8 cellular contexts compared by ENCODE assay signal in genomic region chr15:101652783-101653430, GRCh38. TPM values are rescaled to one million over a fixed set of nuclear protein-coding genes. Genes with fewer than 3 reads are reported as not detected.
DNase-seq lines count a peak whose midpoint lies in the region; ATAC-seq and TF ChIP-seq lines count a peak whose summit lies in the region.

No MANE protein-coding gene starts in this region.

- TF ChIP-seq CTCF in GM13977 (IDR thresholded peaks at IDR 0.05; ENCODE audit: extremely low read depth, insufficient read depth, missing control alignments) (no peak), mesothelial cell of epicardium (IDR thresholded peaks at IDR 0.05; ENCODE audit: unreplicated experiment) (no peak), upper lobe of left lung (IDR thresholded peaks at IDR 0.05) (no peak)

- H3K36me3 Mint-ChIP-seq in dendritic cell treated with granulocyte-macrophage colony-stimulating factor and Interleukin-4, amounts not matched to agents 40 ng/mL and 50 ng/mL, for 4 days (ENCODE audit: low read depth): peaks cover 33% of the 10 kb centered on the region
- peaks cover 6% of the 10 kb centered on the region for H3K36me3 Mint-ChIP-seq in mesothelial cell of epicardium

- H3K27ac Mint-ChIP-seq in dendritic cell treated with granulocyte-macrophage colony-stimulating factor and Interleukin-4, amounts not matched to agents 40 ng/mL and 50 ng/mL, for 4 days: peak overlapping the region; percentile 91
- H3K27ac Mint-ChIP-seq in mesothelial cell of epicardium: peak overlapping the region; percentile 91

- intact Hi-C loops in dendritic cell treated with granulocyte-macrophage colony-stimulating factor and Interleukin-4, amounts not matched to agents 40 ng/mL and 50 ng/mL, for 4 days (cut with micrococcal nuclease): loop anchor here (1.0 kb wide), 2 partner anchors 73 to 358 kb away; partner anchors contain the start of gene SNRPA1

- WGBS in upper lobe of left lung, 2 donors: 46 to 64% methylated on average over 19 to 40 of the region's 42 CpGs

- peak overlapping the region; percentile 97 to 100 (median 99) for H3K27ac ChIP-seq in upper lobe of left lung

- peaks cover 26% of the 10 kb centered on the region for H3K4me1 Mint-ChIP-seq in dendritic cell treated with granulocyte-macrophage colony-stimulating factor and Interleukin-4, amounts not matched to agents 40 ng/mL and 50 ng/mL, for 4 days (ENCODE audit: low read depth)
- H3K4me1 Mint-ChIP-seq in mesothelial cell of epicardium: peaks cover 12% of the 10 kb centered on the region

- no peaks in the 10 kb centered on the region for H3K9me3 ChIP-seq in upper lobe of left lung

- TF ChIP-seq POLR2A in upper lobe of left lung (IDR thresholded peaks at IDR 0.05): no peak

- TF ChIP-seq EP300 in upper lobe of left lung (IDR thresholded peaks at IDR 0.05): no peak

- peak; percentile 35 for DNase-seq in GM13977 (ENCODE audit: low spot score)
- DNase-seq in RPMI7951 (ENCODE audit: low read depth): peak; percentile 18
- DNase-seq in mesothelial cell of epicardium (ENCODE audit: low spot score in 2 of 2, unreplicated experiment in 2 of 2): peak in 1 of 2 experiments; percentile 27
- no peak for DNase-seq in upper lobe of left lung
- DNase-seq in H4 (ENCODE audit: low spot score): no peak
- DNase-seq in central memory CD4-positive, alpha-beta T cell: no peak

- no peaks in the 10 kb centered on the region for H3K27me3 Mint-ChIP-seq in dendritic cell treated with granulocyte-macrophage colony-stimulating factor and Interleukin-4, amounts not matched to agents 40 ng/mL and 50 ng/mL, for 4 days
- no peaks in the 10 kb centered on the region for H3K27me3 Mint-ChIP-seq in mesothelial cell of epicardium (ENCODE audit: low read depth)

- peaks cover 27 to 42% (median 30%) of the 10 kb centered on the region in 4 donors for H3K4me1 ChIP-seq in upper lobe of left lung

- no peaks in the 10 kb centered on the region for H3K27me3 ChIP-seq in upper lobe of left lung

- H3K9me3 Mint-ChIP-seq in dendritic cell treated with granulocyte-macrophage colony-stimulating factor and Interleukin-4, amounts not matched to agents 40 ng/mL and 50 ng/mL, for 4 days: no peaks in the 10 kb centered on the region
- H3K9me3 Mint-ChIP-seq in mesothelial cell of epicardium: no peaks in the 10 kb centered on the region

- peak overlapping the region; percentile 86 for H3K4me3 Mint-ChIP-seq in dendritic cell treated with granulocyte-macrophage colony-stimulating factor and Interleukin-4, amounts not matched to agents 40 ng/mL and 50 ng/mL, for 4 days
- H3K4me3 Mint-ChIP-seq in mesothelial cell of epicardium: peak overlapping the region; percentile 86

- in situ Hi-C loops in GM13977 (cut with MboI; ENCODE audit: low pct_unique_long_range_greater_than_20kb, low sequenced_read_pairs, unreplicated experiment): no loop called here

- H3K36me3 ChIP-seq in upper lobe of left lung: peaks cover 0 to 21% (median 3%) of the 10 kb centered on the region in 4 donors

- peak overlapping the region; percentile 42 to 91 (median 78) for H3K4me3 ChIP-seq in upper lobe of left lung

- ATAC-seq in upper lobe of left lung (ENCODE audit: low FRiP score in 2 of 2) (peak; percentile 38 to 71), GM18868 (IDR thresholded peaks at IDR 0.05; ENCODE audit: unreplicated experiment) (no peak)

RNA-seq across cellular contexts. Expression of gene TM2D3, which starts 0.7 kb away (rescaled TPM):
- total RNA-seq in RPMI7951 (2014; rRNA removed; shearing (Covaris generic)): 45.3 and 45.5 TPM in 2 replicates
- total RNA-seq in mesothelial cell of epicardium (49.3 to 51.9 TPM (median 51.2 TPM) in 3 replicates), upper lobe of left lung (10 to 100 TPM; 14.0 to 60.2 (median 46.5) TPM)
- total RNA-seq in H4 (2014; rRNA removed; shearing (Covaris generic)): 47.9 and 50.3 TPM in 2 replicates

Comparison
In these comparisons a context has a peak if more than half of its experiments do, and no peak if none do; other contexts are left out.
1. DNase-seq: peak in GM13977 (single experiment) and RPMI7951 (single experiment); none in upper lobe of left lung (0 of 2), H4 (single experiment) and central memory CD4-positive, alpha-beta T cell (single experiment).